Comparison of ENCODE assay signal across 32 cellular contexts in the genomic region with DNA sequence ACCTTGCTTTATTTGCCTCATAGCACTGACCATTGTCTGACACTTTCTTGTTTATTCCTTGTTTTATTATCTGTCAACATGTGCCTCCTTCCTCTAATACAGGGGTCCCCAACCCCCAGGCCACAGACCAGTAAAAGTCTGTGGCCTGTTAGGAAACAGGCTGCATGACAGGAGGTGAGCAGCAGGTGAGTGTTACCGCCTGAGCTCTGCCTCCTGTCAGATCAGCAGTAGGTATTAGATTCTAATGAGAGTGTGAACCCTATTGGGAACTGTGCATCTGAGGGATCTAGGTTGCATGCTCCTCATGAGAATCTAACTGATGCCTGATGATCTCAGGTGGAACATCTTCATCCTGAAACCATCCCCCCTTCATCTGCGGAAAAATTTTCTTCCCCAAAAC.
"Had no signal": no experiment of that assay in that cellular context is flagged by ENCODE, and none has a peak within 500 bp of the region (broad histone marks: within the 10 kb centered on the region; RNA-seq: fewer than 3 reads in every experiment).

No MANE protein-coding gene starts in this region.

- H3K36me3 Mint-ChIP-seq: immature natural killer cell; mesothelial cell of epicardium; naive B cell; natural killer cell; stimulated activated naive B cell treated with anti-CD40 and anti-IgM and Interleukin-4, amounts not matched to agents 10 μg/mL and 1 μg/mL and 100 μg/mL, for 72 hours had no signal

- H3K36me3 ChIP-seq: left lung, lower lobe of right lung, pancreas, prostate gland, stomach, thyroid gland, transverse colon, upper lobe of left lung, vagina had no signal

- H3K4me3 ChIP-seq: left lung, lower lobe of right lung, pancreas, prostate gland, skin epidermis, stomach, testis, thyroid gland, transverse colon, upper lobe of left lung, vagina had no signal

- H3K4me3 Mint-ChIP-seq: immature natural killer cell; mesothelial cell of epicardium; naive B cell; natural killer cell; stimulated activated naive B cell treated with anti-CD40 and anti-IgM and Interleukin-4, amounts not matched to agents 10 μg/mL and 1 μg/mL and 100 μg/mL, for 72 hours had no signal

- H3K9me3 ChIP-seq: lower lobe of right lung, pancreas, prostate gland, testis, thyroid gland, transverse colon, upper lobe of left lung, vagina had no signal

- ATAC-seq: left colon; left lung; lower lobe of right lung; natural killer cell; pancreas; right cardiac atrium; sciatic nerve; stimulated activated naive B cell treated with anti-CD40 and anti-IgM and Interleukin-4, amounts not matched to agents 10 μg/mL and 1 μg/mL and 100 μg/mL, for 72 hours; stimulated activated naive CD8-positive, alpha-beta T cell treated with anti-CD3 and anti-CD28 coated beads, Interleukin-15, Interleukin-2, amounts not matched to agents 100 U/mL and 50 U/mL, for 24 hours had no signal

- H3K27ac Mint-ChIP-seq: immature natural killer cell; mesothelial cell of epicardium; naive B cell; natural killer cell; stimulated activated naive B cell treated with anti-CD40 and anti-IgM and Interleukin-4, amounts not matched to agents 10 μg/mL and 1 μg/mL and 100 μg/mL, for 72 hours had no signal

- H3K4me1 ChIP-seq: left lung, lower lobe of right lung, pancreas, prostate gland, stomach, testis, thyroid gland, transverse colon, upper lobe of left lung, vagina had no signal

- H3K4me1 Mint-ChIP-seq: immature natural killer cell; natural killer cell; stimulated activated naive B cell treated with anti-CD40 and anti-IgM and Interleukin-4, amounts not matched to agents 10 μg/mL and 1 μg/mL and 100 μg/mL, for 72 hours had no signal

- H3K27ac ChIP-seq: left lung, lower lobe of right lung, pancreas, prostate gland, skin epidermis, stomach, testis, thyroid gland, transverse colon, upper lobe of left lung, vagina had no signal

- DNase-seq: hypothalamus; immature natural killer cell; kidney; left colon; left lung; lower lobe of right lung; mammary epithelial cell; mesenchymal stem cell; naive B cell; natural killer cell; nucleus accumbens; pancreas; posterior cingulate gyrus; retina; right cardiac atrium; stimulated activated CD4-positive, alpha-beta T cell treated with anti-CD3 and anti-CD28 coated beads, Interleukin-12 subunit alpha, Interleukin-12 subunit beta, amount 100 ng/mL, for 4 hours; stimulated activated CD4-positive, alpha-beta T cell treated with anti-CD3 and anti-CD28 coated beads, Interleukin-15, amount 100 ng/mL, for 24 hours; stimulated activated CD4-positive, alpha-beta T cell treated with anti-CD3 and anti-CD28 coated beads, Interleukin-2, amount 100 ng/mL, for 24 hours; stimulated activated CD4-positive, alpha-beta T cell treated with anti-CD3 and anti-CD28 coated beads, Interleukin-4, amount 100 ng/mL, for 1 hour; stimulated activated naive B cell treated with anti-CD40 and anti-IgM and Interleukin-4, amounts not matched to agents 10 μg/mL and 1 μg/mL and 100 μg/mL, for 72 hours; stimulated activated naive CD8-positive, alpha-beta T cell treated with anti-CD3 and anti-CD28 coated beads, Interleukin-15, Interleukin-2, amounts not matched to agents 100 U/mL and 50 U/mL, for 24 hours; stomach; testis; thyroid gland; transverse colon; upper lobe of left lung had no signal

- H3K27me3 Mint-ChIP-seq: stimulated activated naive B cell treated with anti-CD40 and anti-IgM and Interleukin-4, amounts not matched to agents 10 μg/mL and 1 μg/mL and 100 μg/mL, for 72 hours had no signal

- FAIRE-seq: islet of Langerhans, kidney, pancreas had no signal

- H3K27me3 ChIP-seq: left lung, pancreas, stomach, testis, thyroid gland, transverse colon, upper lobe of left lung, vagina had no signal
